9 cellular contexts compared by ENCODE assay signal in the genomic region with DNA sequence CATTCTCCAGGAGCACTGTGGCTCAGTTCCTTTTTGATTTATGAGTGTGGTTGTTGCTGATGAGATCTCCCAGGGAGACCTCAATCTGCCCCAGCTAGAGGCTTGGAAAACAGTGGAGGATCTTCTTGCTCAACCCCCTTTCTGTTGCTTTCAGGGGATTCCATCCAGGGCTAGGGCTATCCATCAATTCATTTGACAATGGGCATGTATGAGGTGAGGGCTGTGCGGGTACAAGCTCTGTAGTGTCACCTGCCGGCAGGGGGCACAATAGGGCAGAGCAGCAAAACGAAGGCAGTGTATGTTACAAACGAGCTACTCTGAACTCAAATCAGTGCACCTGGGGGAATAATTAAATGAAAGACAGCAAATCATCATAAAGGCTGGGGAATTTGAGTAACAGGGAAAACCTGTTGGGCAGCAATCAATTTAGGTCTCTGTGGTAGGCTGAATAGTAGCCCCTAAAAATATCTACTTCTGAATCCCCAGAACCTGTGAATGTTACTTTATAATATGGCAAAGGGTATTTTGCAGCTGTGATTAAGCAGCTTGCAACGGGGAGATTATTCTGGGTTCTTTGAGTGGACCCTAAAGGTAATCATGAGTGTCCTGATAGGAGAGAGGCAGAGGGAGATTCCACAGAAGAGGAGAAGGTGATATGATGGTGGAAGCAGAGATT.
A peak's percentile ranks its signal among the peaks of the same experiment; 100 is the strongest.
DNase-seq lines count a peak whose midpoint lies in the region; ATAC-seq and TF ChIP-seq lines count a peak whose summit lies in the region.
"Had no signal": no experiment of that assay in that cellular context is flagged by ENCODE, and none has a peak within 500 bp of the region (broad histone marks: within the 10 kb centered on the region; RNA-seq: fewer than 3 reads in every experiment).

No MANE protein-coding gene starts in this region.

- H3K9me3 ChIP-seq in upper lobe of left lung, result no peaks in the 10 kb centered on the region
- H3K9me3 ChIP-seq: BLaER1 had no signal

- ATAC-seq in upper lobe of left lung (ENCODE audit: low FRiP score in 2 of 2), result peak; percentile 82

- no peak for TF ChIP-seq POLR2A in upper lobe of left lung (IDR thresholded peaks at IDR 0.05)

- H3K4me3 ChIP-seq in Jurkat, Clone E6-1 (ENCODE audit: low read length), result no peak overlapping the region
- H3K4me3 ChIP-seq in upper lobe of left lung, result no peak overlapping the region
- H3K4me3 ChIP-seq: BLaER1 had no signal

- no peaks in the 10 kb centered on the region for H3K36me3 ChIP-seq in upper lobe of left lung
- H3K36me3 ChIP-seq: BLaER1 had no signal

- no peaks in the 10 kb centered on the region for H3K4me1 ChIP-seq in upper lobe of left lung
- H3K4me1 ChIP-seq: BLaER1 had no signal

- no peak for TF ChIP-seq EP300 in upper lobe of left lung (IDR thresholded peaks at IDR 0.05)

- intact Hi-C loops in posterior vena cava (cut with DNase I), result loop anchor here in 1 of 2 donors (10.0 kb wide), 1 partner anchor 757 kb away; no protein-coding TSS in a partner anchor

- no peaks in the 10 kb centered on the region for H3K27me3 ChIP-seq in upper lobe of left lung
- H3K27me3 ChIP-seq: BLaER1 had no signal

- DNase-seq in NCI-H187 (lab: John Stamatoyannopoulos, UW), result peak; percentile 30 to 84
- DNase-seq in NCI-H187 treated with DMSO at 0.1 percent for 48 hours (lab: John Stamatoyannopoulos, UW), result no peak
- peak; percentile 54 for DNase-seq in Jurkat, Clone E6-1 (ENCODE audit: low read depth, low spot score)
- peak; percentile 52 for DNase-seq in RKO (ENCODE audit: low spot score)
- peak; percentile 56 for DNase-seq in activated T-helper 1 cell treated with Interleukin-2 at 50 U/mL for 16 hours (ENCODE audit: low read depth)
- DNase-seq in foreskin melanocyte, result peak; percentile 19
- peak; percentile 86 for DNase-seq in posterior vena cava (ENCODE audit: low spot score)
- peak in 1 of 2 donors; percentile 65 for DNase-seq in upper lobe of left lung

- no peak overlapping the region for H3K27ac ChIP-seq in upper lobe of left lung
- H3K27ac ChIP-seq: BLaER1 had no signal

- TF ChIP-seq CTCF in upper lobe of left lung (IDR thresholded peaks at IDR 0.05), result peak; percentile 64 to 77 (median 73)

- WGBS in upper lobe of left lung, 2 donors, result 19 to 20% methylated on average over 5 of the region's 5 CpGs
